8 cellular contexts compared by ENCODE assay signal in the genomic region with DNA sequence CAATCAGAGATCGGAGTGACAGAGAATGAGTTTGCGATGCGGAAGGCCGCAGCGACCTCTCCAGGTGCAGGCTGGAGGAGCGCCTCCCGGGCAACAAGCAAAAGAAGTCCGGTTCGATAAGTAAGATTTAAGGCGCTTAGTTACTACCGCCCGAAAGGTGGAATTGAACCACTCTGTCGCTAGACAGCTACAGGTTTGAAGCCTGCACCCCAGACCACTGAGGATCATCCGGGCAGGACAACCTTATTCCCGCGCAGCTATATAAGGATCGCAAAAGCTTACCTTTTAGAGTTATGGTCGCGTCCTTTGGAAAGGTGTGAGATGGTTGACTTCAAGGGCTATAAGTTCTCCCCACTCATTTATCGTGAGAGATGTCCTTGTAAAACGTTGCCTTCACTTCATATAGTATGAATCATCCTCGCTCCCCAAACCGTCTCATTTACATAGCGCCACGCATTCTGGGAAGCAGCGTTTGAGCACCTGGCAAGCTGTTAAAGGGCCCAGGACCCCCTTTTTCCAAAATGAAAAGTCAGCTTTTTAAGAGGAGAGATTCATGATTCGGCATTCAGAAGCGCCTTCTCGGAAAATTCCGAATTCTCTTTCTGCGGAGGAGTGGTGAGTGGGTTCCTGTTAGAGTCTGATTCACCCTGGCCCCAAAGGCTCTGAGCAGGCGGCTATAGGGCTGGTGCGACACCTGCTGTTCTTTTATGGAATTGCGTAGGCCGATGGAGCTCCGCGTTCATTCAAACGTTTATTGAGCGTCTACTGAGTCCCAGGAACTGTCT. TPM values are rescaled to one million over a fixed set of nuclear protein-coding genes. Genes with fewer than 3 reads are reported as not detected.
DNase-seq lines count a peak whose midpoint lies in the region; ATAC-seq, FAIRE-seq and TF ChIP-seq lines count a peak whose summit lies in the region.

No MANE protein-coding gene starts in this region.

- no peaks in the 10 kb centered on the region for H3K9me3 Mint-ChIP-seq in activated CD4-positive, alpha-beta T cell treated with anti-CD3 and anti-CD28 coated beads, Interleukin-2, amount 10 ng/mL, durations not matched to agents 7 days and 5 days

- peaks cover 30% of the 10 kb centered on the region for H3K27me3 Mint-ChIP-seq in activated CD4-positive, alpha-beta T cell treated with anti-CD3 and anti-CD28 coated beads, Interleukin-2, amount 10 ng/mL, durations not matched to agents 7 days and 5 days

- H3K4me3 Mint-ChIP-seq in activated CD4-positive, alpha-beta T cell treated with anti-CD3 and anti-CD28 coated beads, Interleukin-2, amount 10 ng/mL, durations not matched to agents 7 days and 5 days: peak overlapping the region; percentile 81

- 1% methylated on average over 39 of the region's 39 CpGs for WGBS in lower leg skin, 2 donors

- peak; percentile 52 for ATAC-seq in HG03457 (IDR thresholded peaks at IDR 0.05; ENCODE audit: unreplicated experiment)

- POLR2A ChIA-PET in activated CD4-positive, alpha-beta T cell treated with anti-CD3 and anti-CD28 coated beads, Interleukin-2, amount 10 ng/mL, durations not matched to agents 7 days and 5 days (lab: Charles Lee): interaction anchor here (0.6 to 1.5 kb wide), 3 partner anchors 33 to 39 kb away, joined by 3 to 12 read pairs (median 3); no protein-coding TSS in a partner anchor

- peak overlapping the region; percentile 98 for H3K27ac Mint-ChIP-seq in activated CD4-positive, alpha-beta T cell treated with anti-CD3 and anti-CD28 coated beads, Interleukin-2, amount 10 ng/mL, durations not matched to agents 7 days and 5 days

- H3K36me3 Mint-ChIP-seq in activated CD4-positive, alpha-beta T cell treated with anti-CD3 and anti-CD28 coated beads, Interleukin-2, amount 10 ng/mL, durations not matched to agents 7 days and 5 days (ENCODE audit: low read depth): no peaks in the 10 kb centered on the region

- intact Hi-C loops in lower leg skin (cut with DNase I; ENCODE audit: low total_unique reads): no loop called here

- TF ChIP-seq POLR2A in lower leg skin (IDR thresholded peaks at IDR 0.05): no peak

- peak; percentile 100 for FAIRE-seq in GM19239 (lab: Jason Lieb, UNC)

- CTCF ChIA-PET in activated CD4-positive, alpha-beta T cell treated with anti-CD3 and anti-CD28 coated beads, Interleukin-2, amount 10 ng/mL, durations not matched to agents 7 days and 5 days (lab: Charles Lee): interaction anchor here (0.6 to 16.9 kb wide), 43 partner anchors 8 to 386 kb away, joined by 3 to 310 read pairs (median 6); a partner anchor contains a TSS

- H3K4me3 ChIP-seq in lower leg skin (ENCODE audit: low read depth, poor library complexity, severe bottlenecking): peak overlapping the region; percentile 23

- TF ChIP-seq CTCF in lower leg skin (IDR thresholded peaks at IDR 0.05): peak in 1 of 3 donors; percentile 93

- DNase-seq in C1 segment of cervical spinal cord (lab: John Stamatoyannopoulos, UW) (peak; percentile 33 to 95 (median 85)), GM19239 (ENCODE audit: insufficient read length, low spot score) (peak; percentile 69), NCI-H524 treated with DMSO at 0.1 percent for 48 hours (lab: John Stamatoyannopoulos, UW) (peak; percentile 66), dermis microvascular lymphatic vessel endothelial cell (ENCODE audit: low read depth in 2 of 2) (peak; percentile 78 to 92), lower leg skin (ENCODE audit: low spot score in 2 of 2) (peak; percentile 82 to 97)
- peak; percentile 91 for DNase-seq in activated CD4-positive, alpha-beta T cell treated with anti-CD3 and anti-CD28 coated beads, Interleukin-2, amount 10 ng/mL, durations not matched to agents 7 days and 5 days
- peak; percentile 84 to 87 for DNase-seq in stimulated activated CD4-positive, alpha-beta T cell treated with anti-CD3 and anti-CD28 coated beads, Interleukin-4, amount 100 ng/mL, for 48 hours (ENCODE audit: low read depth in 2 of 2)

- peaks cover 44% of the 10 kb centered on the region for H3K4me1 Mint-ChIP-seq in activated CD4-positive, alpha-beta T cell treated with anti-CD3 and anti-CD28 coated beads, Interleukin-2, amount 10 ng/mL, durations not matched to agents 7 days and 5 days

RNA-seq across cellular contexts. Expression of a gene that starts 10.8 kb away (rescaled TPM):
- 10 to 100 TPM; 36.0 to 43.9 TPM for total RNA-seq in activated CD4-positive, alpha-beta T cell treated with anti-CD3 and anti-CD28 coated beads, Interleukin-2, amount 10 ng/mL, durations not matched to agents 7 days and 5 days
- total RNA-seq in dermis microvascular lymphatic vessel endothelial cell (1.3 and 3.9 TPM in 2 replicates), lower leg skin (10 to 100 TPM in 2 of 4 donors, 1 to 10 TPM in 2; 5.9 to 18.2 (median 11.2) TPM)

RNA-seq across cellular contexts. Expression of a gene that starts 18.2 kb away (rescaled TPM):
- 1 to 10 TPM; 1.8 to 2.0 TPM for total RNA-seq in activated CD4-positive, alpha-beta T cell treated with anti-CD3 and anti-CD28 coated beads, Interleukin-2, amount 10 ng/mL, durations not matched to agents 7 days and 5 days
- 5.9 and 8.1 TPM in 2 replicates for total RNA-seq in dermis microvascular lymphatic vessel endothelial cell
- 10 to 100 TPM in 1 of 4 donors, 1 to 10 TPM in 3; 6.4 to 11.6 (median 9.0) TPM for total RNA-seq in lower leg skin

RNA-seq across cellular contexts. Expression of a gene that starts 19.6 kb away (rescaled TPM):
- 1 to 10 TPM in 1 of 2 experiments, under 1 TPM in 1; 0.82 to 1.1 TPM for total RNA-seq in activated CD4-positive, alpha-beta T cell treated with anti-CD3 and anti-CD28 coated beads, Interleukin-2, amount 10 ng/mL, durations not matched to agents 7 days and 5 days
- total RNA-seq in dermis microvascular lymphatic vessel endothelial cell (0.25 and 1.0 TPM in 2 replicates), lower leg skin (1 to 10 TPM; 2.9 to 4.7 (median 3.6) TPM)

RNA-seq across cellular contexts. Expression of a gene that starts 28.6 kb away (rescaled TPM):
- 100 to 1,000 TPM; 143 to 157 TPM for total RNA-seq in activated CD4-positive, alpha-beta T cell treated with anti-CD3 and anti-CD28 coated beads, Interleukin-2, amount 10 ng/mL, durations not matched to agents 7 days and 5 days
- total RNA-seq in dermis microvascular lymphatic vessel endothelial cell: 51.1 and 71.5 TPM in 2 replicates
- total RNA-seq in lower leg skin: 10 to 100 TPM; 52.7 to 68.9 (median 56.5) TPM

RNA-seq across cellular contexts. Expression of a gene that starts 54.9 kb away (rescaled TPM):
- total RNA-seq in activated CD4-positive, alpha-beta T cell treated with anti-CD3 and anti-CD28 coated beads, Interleukin-2, amount 10 ng/mL, durations not matched to agents 7 days and 5 days: 10 to 100 TPM; 59.9 to 66.1 TPM
- total RNA-seq in dermis microvascular lymphatic vessel endothelial cell: 46.1 and 57.3 TPM in 2 replicates
- total RNA-seq in lower leg skin: 100 to 1,000 TPM in 1 of 4 donors, 10 to 100 TPM in 3; 57.7 to 111 (median 76.5) TPM

Comparison
In these comparisons a context has a peak if more than half of its experiments do, and no peak if none do; other contexts are left out.
1. Peak in every context shown above with its lines: DNase-seq, ATAC-seq and H3K4me3 ChIP-seq.